14 cellular contexts compared by ENCODE assay signal in genomic region chr1:39127513-39127912, GRCh38.
DNase-seq lines count a peak whose midpoint lies in the region; ATAC-seq, FAIRE-seq and TF ChIP-seq lines count a peak whose summit lies in the region.
"Had no signal": no experiment of that assay in that cellular context is flagged by ENCODE, and none has a peak within 500 bp of the region (broad histone marks: within the 10 kb centered on the region; RNA-seq: fewer than 3 reads in every experiment).

No MANE protein-coding gene starts in this region.

- no peak overlapping the region for H3K4me3 ChIP-seq in mammary epithelial cell (replicated peaks in 1 of 3; ENCODE audit: insufficient read depth in 1 of 3, low read depth in 2 of 3, low read length in 3 of 3)
- H3K4me3 ChIP-seq in keratinocyte (ENCODE audit: control insufficient read depth in 2 of 3, extremely low read depth in 1 of 3, insufficient read depth in 2 of 3, low read depth in 1 of 3, low read length in 3 of 3), result no peak overlapping the region
- no peak overlapping the region for H3K4me3 ChIP-seq in skeletal muscle cell (ENCODE audit: low read depth, low read length)
- no peak overlapping the region for H3K4me3 ChIP-seq in CD8-positive, alpha-beta T cell (ENCODE audit: low read depth, low read length)

- H4K20me1 ChIP-seq in mammary epithelial cell (ENCODE audit: insufficient read depth, low read length) (no peaks in the 10 kb centered on the region), keratinocyte (ENCODE audit: control insufficient read depth, extremely low read depth, insufficient read depth, low read length) (no peaks in the 10 kb centered on the region)

- in situ Hi-C loops in mammary epithelial cell (cut with MboI; ENCODE audit: low sequenced_read_pairs in 2 of 2), result no loop called here

- H3K36me3 Mint-ChIP-seq in CD8-positive, alpha-beta T cell, result no peaks in the 10 kb centered on the region
- H3K36me3 Mint-ChIP-seq: natural killer cell treated with Interleukin-12 subunit alpha and Interleukin-12 subunit beta and Interleukin-15 and Interleukin-18, amount 100 ng/mL, for 72 hours had no signal

- H3K27ac ChIP-seq in mammary epithelial cell (ENCODE audit: insufficient read depth, low read depth, low read length), result peak overlapping the region; percentile 23
- H3K27ac ChIP-seq in keratinocyte (ENCODE audit: control insufficient read depth, insufficient read depth, low read length), result peak overlapping the region; percentile 89
- H3K27ac ChIP-seq in CD8-positive, alpha-beta T cell (ENCODE audit: low read depth, low read length), result no peak overlapping the region

- H2AFZ ChIP-seq in mammary epithelial cell (ENCODE audit: low read depth, low read length) (no peak overlapping the region), keratinocyte (ENCODE audit: control insufficient read depth, low read length) (no peak overlapping the region)

- H3K79me2 ChIP-seq in mammary epithelial cell (ENCODE audit: insufficient read depth, low read length) (peaks cover 90% of the 10 kb centered on the region), keratinocyte (ENCODE audit: control insufficient read depth, insufficient read depth, low read length) (peaks cover 72% of the 10 kb centered on the region)

- H3K4me2 ChIP-seq in mammary epithelial cell (ENCODE audit: insufficient read depth, low read depth, low read length) (no peak overlapping the region), keratinocyte (ENCODE audit: control insufficient read depth, extremely low read depth, insufficient read depth, low read depth, low read length) (no peak overlapping the region)

- no peak for ATAC-seq in CD8-positive, alpha-beta T cell
- no peak for ATAC-seq in GM18511 (IDR thresholded peaks at IDR 0.05; ENCODE audit: unreplicated experiment)
- ATAC-seq: natural killer cell treated with Interleukin-12 subunit alpha and Interleukin-12 subunit beta and Interleukin-15 and Interleukin-18, amount 100 ng/mL, for 72 hours had no signal

- peaks cover 4% of the 10 kb centered on the region for H3K36me3 ChIP-seq in mammary epithelial cell (ENCODE audit: insufficient read depth, low read length)
- H3K36me3 ChIP-seq in keratinocyte (ENCODE audit: control insufficient read depth in 2 of 2, extremely low read depth in 1 of 2, insufficient read depth in 2 of 2, low read length in 2 of 2), result peaks cover 3 to 9% of the 10 kb centered on the region in 2 experiments
- no peaks in the 10 kb centered on the region for H3K36me3 ChIP-seq in CD8-positive, alpha-beta T cell (ENCODE audit: insufficient read depth, low read length)

- POLR2A ChIA-PET in CD8-positive, alpha-beta T cell (lab: Charles Lee), result no interaction called here

- H3K9ac ChIP-seq in mammary epithelial cell (ENCODE audit: insufficient read depth, low read length), result no peak overlapping the region
- H3K9ac ChIP-seq in keratinocyte (ENCODE audit: control insufficient read depth, extremely low read depth, insufficient read depth, low read length), result peak overlapping the region; percentile 8

- FAIRE-seq in keratinocyte (lab: Jason Lieb, UNC), result no peak

- no peaks in the 10 kb centered on the region for H3K27me3 Mint-ChIP-seq in CD8-positive, alpha-beta T cell (ENCODE audit: low read depth)
- H3K27me3 Mint-ChIP-seq: activated T-cell treated with anti-CD3 and anti-CD28 coated beads, Interleukin-2, amount 50 U/mL, for 24 hours; natural killer cell treated with Interleukin-12 subunit alpha and Interleukin-12 subunit beta and Interleukin-15 and Interleukin-18, amount 100 ng/mL, for 72 hours had no signal

- H3K27me3 ChIP-seq in mammary epithelial cell (ENCODE audit: insufficient read depth, low read length) (no peaks in the 10 kb centered on the region), keratinocyte (ENCODE audit: control insufficient read depth, extremely low read depth, insufficient read depth, low read length) (no peaks in the 10 kb centered on the region)
- H3K27me3 ChIP-seq in CD8-positive, alpha-beta T cell (ENCODE audit: insufficient read depth, low read length), result no peaks in the 10 kb centered on the region

- peaks cover 5% of the 10 kb centered on the region for H3K4me1 Mint-ChIP-seq in CD8-positive, alpha-beta T cell (ENCODE audit: low read depth)

- no peak overlapping the region for H3K27ac Mint-ChIP-seq in CD8-positive, alpha-beta T cell
- H3K27ac Mint-ChIP-seq: activated T-cell treated with anti-CD3 and anti-CD28 coated beads, Interleukin-2, amount 50 U/mL, for 24 hours; natural killer cell treated with Interleukin-12 subunit alpha and Interleukin-12 subunit beta and Interleukin-15 and Interleukin-18, amount 100 ng/mL, for 72 hours; T-helper 2 cell treated with Interferon-gamma antibody and Interleukin-4, amounts not matched to agents 5 μg/mL and 100 μg/mL, for 36 hours had no signal

- no peak overlapping the region for H3K4me3 Mint-ChIP-seq in CD8-positive, alpha-beta T cell
- H3K4me3 Mint-ChIP-seq: activated T-cell treated with anti-CD3 and anti-CD28 coated beads, Interleukin-2, amount 50 U/mL, for 24 hours; natural killer cell treated with Interleukin-12 subunit alpha and Interleukin-12 subunit beta and Interleukin-15 and Interleukin-18, amount 100 ng/mL, for 72 hours; T-helper 2 cell treated with Interferon-gamma antibody and Interleukin-4, amounts not matched to agents 5 μg/mL and 100 μg/mL, for 36 hours had no signal

- CTCF ChIA-PET in mammary epithelial cell (lab: Charles Lee; ENCODE audit: low non-redundant PET), result no interaction called here
- CTCF ChIA-PET in CD8-positive, alpha-beta T cell (lab: Charles Lee), result interaction anchor here (1.2 kb wide), 1 partner anchor 131 kb away, joined by 3 read pairs; no protein-coding TSS in a partner anchor

- dilution Hi-C loops in mammary epithelial cell (cut with HindIII; ENCODE audit: low sequenced_read_pairs), result no loop called here
- dilution Hi-C loops in keratinocyte (cut with MboI; ENCODE audit: extremely low pct_ligation_motif_present, low sequenced_read_pairs), result no loop called here

- TF ChIP-seq CTCF in mammary epithelial cell (conservative IDR thresholded peaks at IDR 0.05 in 1 of 2, IDR thresholded peaks at IDR 0.05 in 1 of 2; ENCODE audit: extremely low read depth in 1 of 2, insufficient read depth in 1 of 2, low read depth in 1 of 2, low read length in 2 of 2), result no peak
- no peak for TF ChIP-seq CTCF in keratinocyte (optimal IDR thresholded peaks at IDR 0.05 in 1 of 3, IDR thresholded peaks at IDR 0.05 in 1 of 3, conservative IDR thresholded peaks at IDR 0.05 in 1 of 3; ENCODE audit: extremely low read depth in 1 of 3, insufficient read depth in 2 of 3, low read length in 3 of 3)
- TF ChIP-seq CTCF in CD8-positive, alpha-beta T cell (IDR thresholded peaks at IDR 0.05), result no peak

- BruUV-seq in mammary epithelial cell (replicated peaks; lab: Mats Ljungman, UMichigan), result no TSS peak

- no peaks in the 10 kb centered on the region for H3K9me3 ChIP-seq in mammary epithelial cell (replicated peaks; ENCODE audit: insufficient read depth, low read length)
- H3K9me3 ChIP-seq in keratinocyte (ENCODE audit: control insufficient read depth, low read depth, low read length), result no peaks in the 10 kb centered on the region
- no peaks in the 10 kb centered on the region for H3K9me3 ChIP-seq in CD8-positive, alpha-beta T cell (ENCODE audit: low read length)

- H3K9me3 Mint-ChIP-seq in CD8-positive, alpha-beta T cell, result no peaks in the 10 kb centered on the region
- H3K9me3 Mint-ChIP-seq: activated T-cell treated with anti-CD3 and anti-CD28 coated beads, Interleukin-2, amount 50 U/mL, for 24 hours; natural killer cell treated with Interleukin-12 subunit alpha and Interleukin-12 subunit beta and Interleukin-15 and Interleukin-18, amount 100 ng/mL, for 72 hours; T-helper 2 cell treated with Interferon-gamma antibody and Interleukin-4, amounts not matched to agents 5 μg/mL and 100 μg/mL, for 36 hours had no signal

- H3K4me1 ChIP-seq in mammary epithelial cell (ENCODE audit: insufficient read depth, low read length) (peaks cover 65% of the 10 kb centered on the region), keratinocyte (ENCODE audit: control insufficient read depth, extremely low read depth, insufficient read depth, low read length) (peaks cover 82% of the 10 kb centered on the region)
- no peaks in the 10 kb centered on the region for H3K4me1 ChIP-seq in CD8-positive, alpha-beta T cell (ENCODE audit: insufficient read depth, low read length)

- intact Hi-C loops in mammary epithelial cell (cut with micrococcal nuclease), result no loop called here
- intact Hi-C loops in CD8-positive, alpha-beta T cell (cut with DNase I, micrococcal nuclease), result no loop called here

- DNase-seq in HT-29 (ENCODE audit: low spot score), result peak; percentile 49
- peak; percentile 50 for DNase-seq in mammary epithelial cell
- DNase-seq in keratinocyte (ENCODE audit: low read depth, low spot score), result no peak
- DNase-seq in skeletal muscle cell (ENCODE audit: low read depth), result peak; percentile 97
- DNase-seq in islet precursor cell, result no peak
- DNase-seq in CD8-positive, alpha-beta T cell, result no peak
- no peak for DNase-seq in foreskin melanocyte
- DNase-seq: activated T-cell treated with anti-CD3 and anti-CD28 coated beads, Interleukin-2, amount 50 U/mL, for 24 hours; DND-41; erythroblast; NCI-H510A treated with DMSO at 0.1 percent for 48 hours had no signal

- H3K9me1 ChIP-seq in keratinocyte (ENCODE audit: control insufficient read depth, extremely low read depth, insufficient read depth, low read length), result peaks cover 2% of the 10 kb centered on the region

Comparison
In these comparisons a context has a peak if more than half of its experiments do, and no peak if none do; other contexts are left out.
1. DNase-seq: peak in HT-29 (single experiment), mammary epithelial cell (single experiment) and skeletal muscle cell (single experiment); none in keratinocyte (single experiment), islet precursor cell (single experiment), CD8-positive, alpha-beta T cell (0 of 7) and foreskin melanocyte (single experiment).